Comparison of ENCODE assay signal across 8 cellular contexts in genomic region chr11:133134561-133135173, GRCh38.
DNase-seq lines count a peak whose midpoint lies in the region; ATAC-seq and TF ChIP-seq lines count a peak whose summit lies in the region.

No MANE protein-coding gene starts in this region.

- no peaks in the 10 kb centered on the region for H3K9me2 ChIP-seq in PC-3 (replicated peaks; ENCODE audit: low read length)

- H4K20me1 ChIP-seq in PC-3 (ENCODE audit: low read length), result no peaks in the 10 kb centered on the region

- no peak overlapping the region for H3K4me3 ChIP-seq in PC-3 (ENCODE audit: low read length)
- H3K4me3 ChIP-seq in astrocyte of the spinal cord (ENCODE audit: low read depth, low read length), result no peak overlapping the region

- H3K27me3 ChIP-seq in PC-3 (ENCODE audit: low read length), result no peaks in the 10 kb centered on the region

- H3K27ac ChIP-seq in PC-3 (ENCODE audit: low read length), result no peak overlapping the region

- intact Hi-C loops in PC-3 (cut with micrococcal nuclease), result loop anchor here (5.0 kb wide), 1 partner anchor 703 kb away; no protein-coding TSS in a partner anchor

- H3K4me2 ChIP-seq in PC-3 (ENCODE audit: low read length), result no peak overlapping the region

- POLR2A ChIA-PET in PC-3 (lab: Charles Lee; ENCODE audit: unreplicated experiment), result no interaction called here

- H3F3A ChIP-seq in PC-3 (ENCODE audit: low read length, unreplicated experiment), result no peaks in the 10 kb centered on the region

- TF ChIP-seq CTCF in PC-3 (conservative IDR thresholded peaks at IDR 0.05; ENCODE audit: low read depth, low read length) (peak; percentile 71), astrocyte of the spinal cord (IDR thresholded peaks at IDR 0.05; ENCODE audit: low read depth, low read length) (peak; percentile 68)

- CTCF ChIA-PET in PC-3 (lab: Charles Lee), result interaction anchor here (0.7 kb wide), 1 partner anchor 700 kb away, joined by 5 read pairs; no protein-coding TSS in a partner anchor

- ATAC-seq in GM21619 (IDR thresholded peaks at IDR 0.05; ENCODE audit: unreplicated experiment), result peak; percentile 96
- ATAC-seq in PC-3, result no peak

- DNase-seq in SHP77 (lab: John Stamatoyannopoulos, UW), result peak; percentile 37 to 42
- no peak for DNase-seq in SHP77 treated with DMSO at 0.1 percent for 48 hours (lab: John Stamatoyannopoulos, UW)
- DNase-seq in HuH-7 (ENCODE audit: low spot score), result peak; percentile 53
- peak; percentile 30 for DNase-seq in PC-3
- DNase-seq in astrocyte of the spinal cord (ENCODE audit: low read depth, low spot score), result peak; percentile 0
- peak; percentile 90 for DNase-seq in iPS-NIHi7 (ENCODE audit: extremely low spot score)
- DNase-seq in stimulated activated CD4-positive, alpha-beta T cell treated with anti-CD3 and anti-CD28 coated beads, Interleukin-4, amount 100 ng/mL, for 24 hours, result peak; percentile 24

- in situ Hi-C loops in astrocyte of the spinal cord (cut with HindIII; ENCODE audit: low sequenced_read_pairs), result no loop called here

- no peaks in the 10 kb centered on the region for H3K4me1 ChIP-seq in PC-3 (ENCODE audit: insufficient read depth, low read length)

- no peak overlapping the region for H2AFZ ChIP-seq in PC-3 (ENCODE audit: low read length)

- no peak overlapping the region for H3K9ac ChIP-seq in PC-3 (ENCODE audit: low read length)

- 0 out of 2 replicates have a peak, but pooled peaks cover 12% of the 10 kb centered on the region for H3K9me3 ChIP-seq in PC-3 (ENCODE audit: low read length)

- BruUV-seq in PC-3 (replicated peaks; lab: Mats Ljungman, UMichigan), result no TSS peak

- no peaks in the 10 kb centered on the region for H3K36me3 ChIP-seq in PC-3 (ENCODE audit: low read depth, low read length)

- H3K79me2 ChIP-seq in PC-3 (ENCODE audit: low read length), result no peaks in the 10 kb centered on the region
